ENCODE assay signal across 16 cellular contexts in the genomic region with DNA sequence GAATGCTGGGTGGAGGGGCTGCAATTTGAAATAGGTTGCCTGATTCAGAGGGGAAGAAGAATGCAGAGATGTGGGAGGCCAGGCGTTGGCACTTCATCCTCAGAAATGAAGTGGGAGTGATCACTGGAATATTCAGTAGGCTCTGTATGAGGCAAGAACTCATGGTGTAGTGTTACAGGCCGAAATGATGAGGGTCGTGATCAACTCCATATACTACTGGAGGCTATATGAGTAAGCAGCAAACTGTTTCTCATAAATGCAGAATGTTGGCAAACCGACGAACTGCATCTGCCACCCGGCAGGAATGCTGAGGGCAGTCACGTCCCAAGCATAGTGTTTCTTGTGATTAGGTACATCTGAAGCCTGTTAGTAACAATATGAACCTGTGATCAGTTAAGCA. TPM values are rescaled to one million over a fixed set of nuclear protein-coding genes. Genes with fewer than 3 reads are reported as not detected.
DNase-seq lines count a peak whose midpoint lies in the region; ATAC-seq and TF ChIP-seq lines count a peak whose summit lies in the region.
"Had no signal": no experiment of that assay in that cellular context is flagged by ENCODE, and none has a peak within 500 bp of the region (broad histone marks: within the 10 kb centered on the region; RNA-seq: fewer than 3 reads in every experiment).

No MANE protein-coding gene starts in this region.

- H3F3A ChIP-seq in smooth muscle cell (ENCODE audit: low read depth) = peaks cover 8% of the 10 kb centered on the region

- H3K4me1 ChIP-seq in smooth muscle cell (ENCODE audit: low read depth) = peaks cover 8% of the 10 kb centered on the region

- peak overlapping the region; percentile 80 for H3K27ac ChIP-seq in smooth muscle cell (ENCODE audit: low read depth)
- H3K27ac ChIP-seq: 22Rv1, HL-60 had no signal

- no peak overlapping the region for H3K4me3 Mint-ChIP-seq in activated CD4-positive, alpha-beta memory T cell treated with anti-CD3 and anti-CD28 coated beads, Interleukin-2, amount 10 ng/mL, durations not matched to agents 7 days and 5 days
- H3K4me3 Mint-ChIP-seq: activated naive CD4-positive, alpha-beta T cell treated with anti-CD3 and anti-CD28 coated beads for 36 hours had no signal

- no peak overlapping the region for H3K27ac Mint-ChIP-seq in activated CD4-positive, alpha-beta memory T cell treated with anti-CD3 and anti-CD28 coated beads, Interleukin-2, amount 10 ng/mL, durations not matched to agents 7 days and 5 days
- H3K27ac Mint-ChIP-seq: activated naive CD4-positive, alpha-beta T cell treated with anti-CD3 and anti-CD28 coated beads for 36 hours had no signal

- H2AFZ ChIP-seq in smooth muscle cell (ENCODE audit: low read depth) = no peak overlapping the region

- no peak for ATAC-seq in GM21529 (IDR thresholded peaks at IDR 0.05; ENCODE audit: unreplicated experiment)

- H3K36me3 ChIP-seq in smooth muscle cell (ENCODE audit: low read depth) = no peaks in the 10 kb centered on the region
- H3K36me3 ChIP-seq: sigmoid colon had no signal

- no peaks in the 10 kb centered on the region for H3K27me3 Mint-ChIP-seq in activated CD4-positive, alpha-beta memory T cell treated with anti-CD3 and anti-CD28 coated beads, Interleukin-2, amount 10 ng/mL, durations not matched to agents 7 days and 5 days

- H3K9ac ChIP-seq in smooth muscle cell (ENCODE audit: low read depth) = peak overlapping the region; percentile 27

- CTCF ChIA-PET in activated CD4-positive, alpha-beta memory T cell treated with anti-CD3 and anti-CD28 coated beads, Interleukin-2, amount 10 ng/mL, durations not matched to agents 7 days and 5 days (lab: Charles Lee) = no interaction called here

- peak overlapping the region; percentile 71 for H3K4me2 ChIP-seq in smooth muscle cell

- H3K36me3 Mint-ChIP-seq in activated CD4-positive, alpha-beta memory T cell treated with anti-CD3 and anti-CD28 coated beads, Interleukin-2, amount 10 ng/mL, durations not matched to agents 7 days and 5 days (ENCODE audit: low read depth) = peaks cover 66% of the 10 kb centered on the region

- DNase-seq in SIG-M5 treated with dmso at 0.1 percent for 504 hours (lab: John Stamatoyannopoulos, UW; ENCODE audit: unreplicated experiment) (peak; percentile 17), SIG-M5 (lab: John Stamatoyannopoulos, UW) (no peak), T1000 (lab: John Stamatoyannopoulos, UW) (peak; percentile 95), fibroblast of mammary gland (ENCODE audit: low read depth) (peak; percentile 66), smooth muscle cell (lab: John Stamatoyannopoulos, UW; ENCODE audit: unreplicated experiment) (no peak), NCI-H2171 (lab: John Stamatoyannopoulos, UW) (no peak)
- no peak for DNase-seq in activated CD4-positive, alpha-beta memory T cell treated with anti-CD3 and anti-CD28 coated beads, Interleukin-2, amount 10 ng/mL, durations not matched to agents 7 days and 5 days
- DNase-seq: activated CD4-positive, alpha-beta T cell treated with anti-CD3 and anti-CD28 coated beads, Interleukin-2, amount 50 U/mL, for 48 hours; activated naive CD4-positive, alpha-beta T cell treated with anti-CD3 and anti-CD28 coated beads for 36 hours; DMS53; NCI-H1092 treated with DMSO at 0.1 percent for 48 hours; NK-92 treated with Interleukin-12 subunit alpha and Interleukin-12 subunit beta, amount 100 ng/mL, for 24 hours; sigmoid colon had no signal

- POLR2A ChIA-PET in activated CD4-positive, alpha-beta memory T cell treated with anti-CD3 and anti-CD28 coated beads, Interleukin-2, amount 10 ng/mL, durations not matched to agents 7 days and 5 days (lab: Charles Lee) = no interaction called here

- no peak for TF ChIP-seq CTCF in fibroblast of mammary gland (conservative IDR thresholded peaks at IDR 0.05; ENCODE audit: control insufficient read depth, insufficient read depth, low read depth, low read length)
- no peak for TF ChIP-seq CTCF in smooth muscle cell (IDR thresholded peaks at IDR 0.05; ENCODE audit: borderline replicate concordance, insufficient read depth, poor library complexity, severe bottlenecking)

- WGBS in smooth muscle cell (ENCODE audit: low lambda C conversion rate) = 8% methylated on average over 7 of the region's 7 CpGs

- H3K4me3 ChIP-seq in fibroblast of mammary gland (ENCODE audit: control insufficient read depth, low read depth, low read length) (no peak overlapping the region), smooth muscle cell (no peak overlapping the region)
- H3K4me3 ChIP-seq: sigmoid colon had no signal

- no peaks in the 10 kb centered on the region for H3K4me1 Mint-ChIP-seq in activated CD4-positive, alpha-beta memory T cell treated with anti-CD3 and anti-CD28 coated beads, Interleukin-2, amount 10 ng/mL, durations not matched to agents 7 days and 5 days

- no peaks in the 10 kb centered on the region for H3K9me3 Mint-ChIP-seq in activated CD4-positive, alpha-beta memory T cell treated with anti-CD3 and anti-CD28 coated beads, Interleukin-2, amount 10 ng/mL, durations not matched to agents 7 days and 5 days
- H3K9me3 Mint-ChIP-seq: activated naive CD4-positive, alpha-beta T cell treated with anti-CD3 and anti-CD28 coated beads for 36 hours had no signal

- no peaks in the 10 kb centered on the region for H3K79me2 ChIP-seq in smooth muscle cell (ENCODE audit: low read depth)

- no peaks in the 10 kb centered on the region for H4K20me1 ChIP-seq in smooth muscle cell (ENCODE audit: low read depth)

- H3K27me3 ChIP-seq in smooth muscle cell (ENCODE audit: low read depth) = no peaks in the 10 kb centered on the region
- H3K27me3 ChIP-seq: sigmoid colon had no signal

- H3K9me3 ChIP-seq in smooth muscle cell (replicated peaks; ENCODE audit: low read depth) = no peaks in the 10 kb centered on the region
- H3K9me3 ChIP-seq: sigmoid colon had no signal

RNA-seq across cellular contexts. Expression of a gene that starts 12.7 kb away (rescaled TPM):
- total RNA-seq in smooth muscle cell = 0.49 and 1.4 TPM in 2 replicates
- 0.35 and 1.8 TPM in 2 replicates for polyA plus RNA-seq in smooth muscle cell
- under 1 TPM; 0.13 TPM for total RNA-seq in activated CD4-positive, alpha-beta memory T cell treated with anti-CD3 and anti-CD28 coated beads, Interleukin-2, amount 10 ng/mL, durations not matched to agents 7 days and 5 days

RNA-seq across cellular contexts. Expression of a gene that starts 26.7 kb away (rescaled TPM):
- not detected in 2 replicates for total RNA-seq in smooth muscle cell
- polyA plus RNA-seq in smooth muscle cell = not detected in 2 replicates
- total RNA-seq in activated CD4-positive, alpha-beta memory T cell treated with anti-CD3 and anti-CD28 coated beads, Interleukin-2, amount 10 ng/mL, durations not matched to agents 7 days and 5 days = under 1 TPM; 0.63 to 0.73 TPM
- total RNA-seq: activated naive CD4-positive, alpha-beta T cell treated with anti-CD3 and anti-CD28 coated beads for 36 hours; sigmoid colon had no signal

RNA-seq across cellular contexts. Expression of a gene that starts 36.0 kb away (rescaled TPM):
- total RNA-seq in smooth muscle cell = not detected in 2 replicates
- not detected in 2 replicates for polyA plus RNA-seq in smooth muscle cell
- total RNA-seq in activated CD4-positive, alpha-beta memory T cell treated with anti-CD3 and anti-CD28 coated beads, Interleukin-2, amount 10 ng/mL, durations not matched to agents 7 days and 5 days = not detected
- total RNA-seq: activated naive CD4-positive, alpha-beta T cell treated with anti-CD3 and anti-CD28 coated beads for 36 hours; sigmoid colon had no signal

Comparison
In these comparisons a context has a peak if more than half of its experiments do, and no peak if none do; other contexts are left out.
1. DNase-seq: peak in SIG-M5 treated with dmso at 0.1 percent for 504 hours (single experiment), T1000 (single experiment) and fibroblast of mammary gland (single experiment); none in SIG-M5 (single experiment), smooth muscle cell (single experiment), NCI-H2171 (single experiment) and activated CD4-positive, alpha-beta memory T cell treated with anti-CD3 and anti-CD28 coated beads, Interleukin-2, amount 10 ng/mL, durations not matched to agents 7 days and 5 days (single experiment).